ENCODE assay signal across 23 cellular contexts in the genomic region with DNA sequence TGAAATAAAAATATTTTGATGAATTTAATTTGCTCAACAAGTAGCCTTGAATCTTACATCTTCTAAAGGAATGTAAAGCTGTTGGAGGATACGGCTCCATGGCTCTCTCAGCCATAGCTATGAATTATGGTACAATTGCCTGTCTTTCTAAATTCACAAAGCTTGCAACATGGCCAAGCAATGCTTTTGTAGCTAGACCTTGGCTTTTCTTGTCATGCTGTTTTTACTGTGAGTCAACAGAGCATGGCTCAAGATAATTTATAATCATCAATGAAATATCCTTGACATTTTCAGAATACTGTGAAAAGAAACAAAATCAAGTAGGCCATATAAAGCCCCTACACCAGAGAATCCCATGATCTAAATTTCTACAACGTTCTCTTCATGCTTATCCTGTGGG.
"Had no signal": no experiment of that assay in that cellular context is flagged by ENCODE, and none has a peak within 500 bp of the region (broad histone marks: within the 10 kb centered on the region; RNA-seq: fewer than 3 reads in every experiment).

No MANE protein-coding gene starts in this region.

- H3K9me3 ChIP-seq: left ventricle myocardium inferior, neutrophil, ovary, psoas muscle, upper lobe of left lung had no signal

- H3K4me3 ChIP-seq: left ventricle myocardium inferior, ovary, psoas muscle, upper lobe of left lung had no signal

- H3K4me1 ChIP-seq: foreskin keratinocyte, left ventricle myocardium inferior, upper lobe of left lung had no signal

- ATAC-seq: activated CD8-positive, alpha-beta T cell treated with anti-CD3 and anti-CD28 coated beads, Interleukin-2, amount 10 ng/mL, durations not matched to agents 7 days and 5 days; activated naive CD8-positive, alpha-beta T cell treated with anti-CD3 and anti-CD28 coated beads, Interleukin-2, amount 50 U/mL, for 24 hours; esophagus mucosa; foreskin keratinocyte; natural killer cell; psoas muscle; right cardiac atrium; stimulated activated naive CD8-positive, alpha-beta T cell treated with anti-CD3 and anti-CD28 coated beads, Interleukin-15, Interleukin-2, amounts not matched to agents 100 U/mL and 50 U/mL, for 24 hours; T-cell had no signal

- H3K36me3 ChIP-seq: left ventricle myocardium inferior, neutrophil, ovary, upper lobe of left lung had no signal

- H3K27ac ChIP-seq: foreskin keratinocyte, left ventricle myocardium inferior, neutrophil, ovary, upper lobe of left lung had no signal

- H3K27me3 ChIP-seq: neutrophil, ovary, upper lobe of left lung had no signal

- DNase-seq: activated CD4-positive, alpha-beta T cell treated with anti-CD3 and anti-CD28 coated beads for 1 hour; activated CD4-positive, alpha-beta T cell treated with anti-CD3 and anti-CD28 coated beads, Interleukin-2, amount 50 U/mL, for 1 hour; activated CD8-positive, alpha-beta T cell treated with anti-CD3 and anti-CD28 coated beads, Interleukin-2, amount 10 ng/mL, durations not matched to agents 7 days and 5 days; activated gamma-delta T cell; activated naive CD4-positive, alpha-beta T cell treated with anti-CD3 and anti-CD28 coated beads, Interleukin-2, amount 50 U/mL, for 16 hours; activated naive CD8-positive, alpha-beta T cell treated with anti-CD3 and anti-CD28 coated beads, Interleukin-2, amount 50 U/mL, for 24 hours; aorta; central memory CD4-positive, alpha-beta T cell; effector memory CD4-positive, alpha-beta T cell; foreskin keratinocyte; immature natural killer cell; left ventricle myocardium inferior; midbrain; natural killer cell; ovary; psoas muscle; right cardiac atrium; stimulated activated CD4-positive, alpha-beta T cell treated with anti-CD3 and anti-CD28 coated beads, Interleukin-4, amount 100 ng/mL, for 24 hours; stimulated activated naive CD8-positive, alpha-beta T cell treated with anti-CD3 and anti-CD28 coated beads, Interleukin-15, Interleukin-2, amounts not matched to agents 100 U/mL and 50 U/mL, for 24 hours; T-cell; upper lobe of left lung had no signal
